ENCODE assay signal across 8 cellular contexts in genomic region chr12:108629824-108630476, GRCh38. TPM values are rescaled to one million over a fixed set of nuclear protein-coding genes. Genes with fewer than 3 reads are reported as not detected.
A peak's percentile ranks its signal among the peaks of the same experiment; 100 is the strongest.
DNase-seq lines count a peak whose midpoint lies in the region; ATAC-seq and TF ChIP-seq lines count a peak whose summit lies in the region.

No MANE protein-coding gene starts in this region.

- H3K27me3 ChIP-seq in CD8-positive, alpha-beta T cell (ENCODE audit: insufficient read depth, low read length) = no peaks in the 10 kb centered on the region
- H3K27me3 ChIP-seq in Peyer's patch (no peaks in the 10 kb centered on the region), hepatocyte (no peaks in the 10 kb centered on the region)

- H3K9me3 Mint-ChIP-seq in CD8-positive, alpha-beta T cell = no peaks in the 10 kb centered on the region
- H3K9me3 Mint-ChIP-seq in activated naive CD4-positive, alpha-beta T cell treated with anti-CD3 and anti-CD28 coated beads, Interleukin-2, amount 50 U/mL, for 24 hours = no peaks in the 10 kb centered on the region

- ATAC-seq in CD8-positive, alpha-beta T cell = peak; percentile 59
- ATAC-seq in HG03139 (IDR thresholded peaks at IDR 0.05; ENCODE audit: unreplicated experiment) = no peak

- H3K79me2 ChIP-seq in hepatocyte = no peaks in the 10 kb centered on the region

- H3K4me3 Mint-ChIP-seq in CD8-positive, alpha-beta T cell = peak overlapping the region; percentile 89
- H3K4me3 Mint-ChIP-seq in activated naive CD4-positive, alpha-beta T cell treated with anti-CD3 and anti-CD28 coated beads, Interleukin-2, amount 50 U/mL, for 24 hours = peak overlapping the region; percentile 97

- POLR2A ChIA-PET in CD8-positive, alpha-beta T cell (lab: Charles Lee) = interaction anchor here (0.6 to 6.2 kb wide), 6 partner anchors 12 to 68 kb away, joined by 3 to 80 read pairs (median 6); partner anchors contain the start of genes ISCU and SART3

- H3K4me1 Mint-ChIP-seq in CD8-positive, alpha-beta T cell (ENCODE audit: low read depth) = peaks cover 71% of the 10 kb centered on the region
- H3K4me1 Mint-ChIP-seq in activated naive CD4-positive, alpha-beta T cell treated with anti-CD3 and anti-CD28 coated beads, Interleukin-2, amount 50 U/mL, for 24 hours = peaks cover 82% of the 10 kb centered on the region

- peak overlapping the region; percentile 100 for H3K27ac Mint-ChIP-seq in CD8-positive, alpha-beta T cell
- peak overlapping the region; percentile 100 for H3K27ac Mint-ChIP-seq in activated naive CD4-positive, alpha-beta T cell treated with anti-CD3 and anti-CD28 coated beads, Interleukin-2, amount 50 U/mL, for 24 hours

- CTCF ChIA-PET in CD8-positive, alpha-beta T cell (lab: Charles Lee) = interaction anchor here (4.8 to 15.9 kb wide), 4 partner anchors 13 to 174 kb away, joined by 23 to 281 read pairs (median 117); partner anchors contain the start of genes ISCU and SART3

- H3K27me3 Mint-ChIP-seq in CD8-positive, alpha-beta T cell (ENCODE audit: low read depth) = no peaks in the 10 kb centered on the region
- no peaks in the 10 kb centered on the region for H3K27me3 Mint-ChIP-seq in activated naive CD4-positive, alpha-beta T cell treated with anti-CD3 and anti-CD28 coated beads, Interleukin-2, amount 50 U/mL, for 24 hours

- intact Hi-C loops in CD8-positive, alpha-beta T cell (cut with DNase I, micrococcal nuclease) = loop anchor here in 1 of 2 experiments (1.0 to 10.0 kb wide), 6 partner anchors 12 to 1952 kb away; partner anchors contain the start of genes ALKBH2, CORO1C, PPTC7 and PWP1

- 53% methylated on average over 17 of the region's 17 CpGs for WGBS in hepatocyte (ENCODE audit: low lambda C conversion rate, missing lambda C conversion rate)

- H3K27ac ChIP-seq in CD8-positive, alpha-beta T cell (ENCODE audit: low read depth, low read length) = peak overlapping the region; percentile 91
- H3K27ac ChIP-seq in Peyer's patch = peak overlapping the region; percentile 41 to 94 (median 61)
- peak overlapping the region; percentile 80 for H3K27ac ChIP-seq in hepatocyte

- no peak for TF ChIP-seq POLR2A in Peyer's patch (IDR thresholded peaks at IDR 0.05)

- no peak overlapping the region for H2AFZ ChIP-seq in hepatocyte

- H4K20me1 ChIP-seq in hepatocyte (ENCODE audit: insufficient read depth, poor library complexity, severe bottlenecking) = no peaks in the 10 kb centered on the region

- no peaks in the 10 kb centered on the region for H3K9me2 ChIP-seq in hepatocyte (replicated peaks; ENCODE audit: insufficient read depth)

- no peak overlapping the region for H3K4me2 ChIP-seq in hepatocyte

- H3K9me3 ChIP-seq in CD8-positive, alpha-beta T cell (ENCODE audit: low read length) = no peaks in the 10 kb centered on the region
- H3K9me3 ChIP-seq in Peyer's patch (no peaks in the 10 kb centered on the region), hepatocyte (ENCODE audit: low read depth) (no peaks in the 10 kb centered on the region)

- H3K36me3 Mint-ChIP-seq in CD8-positive, alpha-beta T cell = peaks cover 64% of the 10 kb centered on the region
- H3K36me3 Mint-ChIP-seq in activated naive CD4-positive, alpha-beta T cell treated with anti-CD3 and anti-CD28 coated beads, Interleukin-2, amount 50 U/mL, for 24 hours = peaks cover 9% of the 10 kb centered on the region

- H3K36me3 ChIP-seq in CD8-positive, alpha-beta T cell (ENCODE audit: insufficient read depth, low read length) = peaks cover 8% of the 10 kb centered on the region
- no peaks in the 10 kb centered on the region for H3K36me3 ChIP-seq in Peyer's patch
- H3K36me3 ChIP-seq in hepatocyte (replicated peaks; ENCODE audit: insufficient read depth, low read depth) = no peaks in the 10 kb centered on the region

- H3K4me3 ChIP-seq in CD8-positive, alpha-beta T cell (ENCODE audit: low read depth, low read length) = peak overlapping the region; percentile 71
- peak overlapping the region in 1 of 4 donors; percentile 6 for H3K4me3 ChIP-seq in Peyer's patch
- no peak overlapping the region for H3K4me3 ChIP-seq in hepatocyte

- peak in 4 of 7 experiments; percentile 41 to 84 (median 64) for DNase-seq in CD8-positive, alpha-beta T cell
- DNase-seq in Peyer's patch (peak in 1 of 3 donors; percentile 62), hepatocyte (ENCODE audit: low spot score) (peak; percentile 80), NCI-H446 (lab: John Stamatoyannopoulos, UW) (no peak), iPS-NIHi7 (ENCODE audit: extremely low spot score) (no peak)
- DNase-seq in stimulated activated CD8-positive, alpha-beta memory T cell treated with anti-CD3 and anti-CD28 coated beads, Interleukin-4, amount 100 ng/mL, for 48 hours = peak; percentile 80

- no peak for TF ChIP-seq CTCF in CD8-positive, alpha-beta T cell (IDR thresholded peaks at IDR 0.05)
- TF ChIP-seq CTCF in Peyer's patch (IDR thresholded peaks at IDR 0.05) = no peak
- TF ChIP-seq CTCF in hepatocyte (IDR thresholded peaks at IDR 0.05; ENCODE audit: poor library complexity) = no peak

- H3K4me1 ChIP-seq in CD8-positive, alpha-beta T cell (ENCODE audit: insufficient read depth, low read length) = peaks cover 77% of the 10 kb centered on the region
- peaks cover 0 to 37% (median 25%) of the 10 kb centered on the region in 4 donors for H3K4me1 ChIP-seq in Peyer's patch
- peaks cover 25% of the 10 kb centered on the region for H3K4me1 ChIP-seq in hepatocyte (ENCODE audit: insufficient read depth)

RNA-seq across cellular contexts. Expression of gene SELPLG, which starts 3.7 kb away (rescaled TPM):
- 10 to 100 TPM; 30.4 to 32.3 TPM for total RNA-seq in CD8-positive, alpha-beta T cell
- total RNA-seq in Peyer's patch (1 to 10 TPM; 2.4 to 9.4 (median 5.9) TPM), hepatocyte (0.37 and 0.72 TPM in 2 replicates)
- polyA plus RNA-seq in hepatocyte = 1.5 and 1.8 TPM in 2 replicates

RNA-seq across cellular contexts. Expression of gene TMEM119, which starts 32.1 kb away (rescaled TPM):
- 1 to 10 TPM; 1.2 to 1.9 TPM for total RNA-seq in CD8-positive, alpha-beta T cell
- total RNA-seq in Peyer's patch (10 to 100 TPM in 1 of 4 donors, 1 to 10 TPM in 3; 1.8 to 17.3 (median 3.4) TPM), hepatocyte (69.7 and 70.1 TPM in 2 replicates)
- polyA plus RNA-seq in hepatocyte = 54.4 and 59.6 TPM in 2 replicates

Comparison
In these comparisons a context has a peak if more than half of its experiments do, and no peak if none do; other contexts are left out.
1. DNase-seq: peak in CD8-positive, alpha-beta T cell (4 of 7), hepatocyte (single experiment) and stimulated activated CD8-positive, alpha-beta memory T cell treated with anti-CD3 and anti-CD28 coated beads, Interleukin-4, amount 100 ng/mL, for 48 hours (single experiment); none in NCI-H446 (0 of 2) and iPS-NIHi7 (single experiment).
2. Peak in every context shown above with its lines, with median percentiles within 50 percentile points of each other: H3K27ac ChIP-seq.